ENCODE assay signal across 1 cellular context in genomic region chr10:101859530-101859929, GRCh38.
TF ChIP-seq lines count a peak whose summit lies in the region.

No MANE protein-coding gene starts in this region.

TF ChIP-seq in HepG2, 621 proteins besides CTCF, POLR2A, EP300 and RAD21:
- TF ChIP-seq SIX1 (CRISPR knock-in tag; IDR thresholded peaks at IDR 0.05; ENCODE audit: borderline replicate concordance): no peak
- no peak for TF ChIP-seq ZKSCAN5 (CRISPR knock-in tag; IDR thresholded peaks at IDR 0.05)
- TF ChIP-seq NFATC3 (CRISPR knock-in tag; IDR thresholded peaks at IDR 0.05): no peak
- no peak for TF ChIP-seq FOXP1 (IDR thresholded peaks at IDR 0.05)
- peak; percentile 33; the same call in 1 of the 2 replicates for TF ChIP-seq FOXP1 (CRISPR knock-in tag; IDR thresholded peaks at IDR 0.05)
TF ChIP-seq in HepG2: peak in this region for 1.
